In the genomic region with DNA sequence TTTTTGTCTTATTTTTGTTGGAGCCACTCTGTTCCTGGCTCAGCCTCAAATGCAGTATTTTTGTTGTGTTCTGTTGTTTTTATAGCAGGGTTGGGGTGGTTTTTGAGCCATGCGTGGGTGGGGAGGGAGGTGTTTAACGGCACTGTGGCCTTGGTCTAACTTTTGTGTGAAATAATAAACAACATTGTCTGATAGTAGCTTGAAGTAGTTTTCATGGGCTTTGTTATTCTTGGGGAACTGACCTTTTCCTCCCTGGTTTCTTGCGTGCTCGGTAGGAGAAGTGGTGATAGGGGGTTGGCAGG, we compare ENCODE assay signal across 2 cellular contexts.
TF ChIP-seq lines count a peak whose summit lies in the region.

No MANE protein-coding gene starts in this region.

TF ChIP-seq in liver, 16 proteins besides CTCF, POLR2A, EP300 and RAD21:
- TF ChIP-seq JUND (IDR thresholded peaks at IDR 0.05) (no peak), EGR1 (IDR thresholded peaks at IDR 0.05; ENCODE audit: low read depth in 2 of 2) (peak in 1 of 2 donors; percentile 66)

TF ChIP-seq in HepG2, 621 proteins besides CTCF, POLR2A, EP300 and RAD21:
- TF ChIP-seq SKI (IDR thresholded peaks at IDR 0.05; ENCODE audit: partially characterized antibody) (no peak), U2AF1 (optimal IDR thresholded peaks at IDR 0.05; ENCODE audit: low read depth, low read length) (no peak)
